In the genomic region with DNA sequence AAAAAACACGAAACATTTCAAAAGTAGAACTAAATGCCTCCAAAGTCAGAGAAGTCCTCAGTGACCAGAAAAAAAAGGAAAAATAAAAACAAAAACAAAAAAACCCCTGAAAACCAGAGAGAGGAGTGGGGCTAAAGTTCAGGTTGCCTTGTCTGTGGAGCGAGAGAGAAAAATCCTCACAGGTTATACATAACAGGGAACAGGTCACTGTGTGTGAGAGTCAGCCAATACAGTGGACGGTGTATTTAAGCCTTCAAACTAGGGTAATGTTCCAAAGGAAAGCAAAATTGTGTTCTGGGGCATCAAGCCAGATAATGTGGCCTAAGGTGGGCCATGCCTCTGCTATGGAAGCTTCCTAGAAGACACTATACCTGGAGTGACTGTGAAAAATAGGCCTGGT, we compare ENCODE assay signal across 26 cellular contexts.
A peak's percentile ranks its signal among the peaks of the same experiment; 100 is the strongest.
DNase-seq lines count a peak whose midpoint lies in the region; ATAC-seq, FAIRE-seq and TF ChIP-seq lines count a peak whose summit lies in the region.
"Had no signal": no experiment of that assay in that cellular context is flagged by ENCODE, and none has a peak within 500 bp of the region (broad histone marks: within the 10 kb centered on the region; RNA-seq: fewer than 3 reads in every experiment).

No MANE protein-coding gene starts in this region.

- no peak for TF ChIP-seq EP300 in HepG2 (IDR thresholded peaks at IDR 0.05; ENCODE audit: low read depth in 2 of 2, low read length in 2 of 2)
- no peak for TF ChIP-seq EP300 in HepG2 (CRISPR knock-in tag; IDR thresholded peaks at IDR 0.05; ENCODE audit: borderline replicate concordance)

- no peaks in the 10 kb centered on the region for H3K79me2 ChIP-seq in HepG2 (ENCODE audit: insufficient read depth, low read length)

- peaks cover 2% of the 10 kb centered on the region for H3K27me3 Mint-ChIP-seq in mesothelial cell of epicardium (ENCODE audit: low read depth)
- H3K27me3 Mint-ChIP-seq: CD4-positive, alpha-beta memory T cell had no signal

- H3K27ac ChIP-seq in right lobe of liver = no peak overlapping the region
- H3K27ac ChIP-seq in HepG2 (ENCODE audit: extremely low read length, insufficient read depth, low read length) = no peak overlapping the region
- H3K27ac ChIP-seq in mesenchymal stem cell (ENCODE audit: low read length, poor library complexity, severe bottlenecking) = no peak overlapping the region
- H3K27ac ChIP-seq: BLaER1 had no signal

- peaks cover 0 to 15% (median 0%) of the 10 kb centered on the region in 4 donors for H3K4me1 ChIP-seq in right lobe of liver
- peaks cover 8% of the 10 kb centered on the region for H3K4me1 ChIP-seq in HepG2 (ENCODE audit: insufficient read depth, low read length)
- H3K4me1 ChIP-seq in mesenchymal stem cell (ENCODE audit: control insufficient read depth, insufficient read depth, low read depth, low read length) = no peaks in the 10 kb centered on the region
- H3K4me1 ChIP-seq: BE2C, BLaER1 had no signal

- DNase-seq in right lobe of liver (no peak), HepG2 (ENCODE audit: low spot score) (no peak), mesothelial cell of epicardium (ENCODE audit: low spot score in 2 of 2, unreplicated experiment in 2 of 2) (no peak), mesenchymal stem cell (no peak), MG63 (no peak)
- DNase-seq: 8988T; ACHN; BE2C; C1 segment of cervical spinal cord; CD4-positive, alpha-beta memory T cell; CD4-positive, CD25-positive, alpha-beta regulatory T cell; CD8-positive, alpha-beta memory T cell; COR-L47; DMS 273 treated with DMSO at 0.1 percent for 48 hours; DMS153; DMS53; DMS79; DND-41; EL; GDM1 had no signal

- H2BK15ac ChIP-seq in mesenchymal stem cell (ENCODE audit: low read depth, poor library complexity, severe bottlenecking) = no peak overlapping the region

- no peak overlapping the region for H3K23ac ChIP-seq in mesenchymal stem cell (ENCODE audit: low read length in 2 of 2)

- H2AK5ac ChIP-seq in mesenchymal stem cell (ENCODE audit: low read length, severe bottlenecking) = no peak overlapping the region

- POLR2A ChIA-PET in HepG2 (lab: Yijun Ruan, JAX) = no interaction called here

- H3K27ac Mint-ChIP-seq in mesothelial cell of epicardium = peak overlapping the region; percentile 12
- H3K27ac Mint-ChIP-seq: CD14-positive monocyte; CD4-positive, alpha-beta memory T cell had no signal

- no peak overlapping the region for H4K91ac ChIP-seq in mesenchymal stem cell (ENCODE audit: low read length)

- TF ChIP-seq CTCF in right lobe of liver (IDR thresholded peaks at IDR 0.05) (no peak), HepG2 (CRISPR knock-in tag; IDR thresholded peaks at IDR 0.05) (no peak), mesothelial cell of epicardium (IDR thresholded peaks at IDR 0.05; ENCODE audit: unreplicated experiment) (no peak)

- no peaks in the 10 kb centered on the region for H4K20me1 ChIP-seq in HepG2 (ENCODE audit: insufficient read depth, low read length)
- H4K20me1 ChIP-seq: BLaER1 had no signal

- H3K4me2 ChIP-seq in HepG2 (ENCODE audit: low read depth, low read length) (no peak overlapping the region), mesenchymal stem cell (ENCODE audit: low read length, poor library complexity, severe bottlenecking) (no peak overlapping the region)
- H3K4me2 ChIP-seq: BLaER1 had no signal

- ATAC-seq in right lobe of liver (peak; percentile 53 to 74 (median 60)), HepG2 (no peak; the same call in 2 of the 3 replicates)
- ATAC-seq: GM12878 had no signal

- CTCF ChIA-PET in HepG2 (lab: Yijun Ruan, JAX; ENCODE audit: low intra/inter-chr PET ratio, low total read pairs) = no interaction called here

- H3K4ac ChIP-seq in mesenchymal stem cell (ENCODE audit: low read depth in 1 of 2, low read length in 2 of 2) = no peak overlapping the region

- in situ Hi-C loops in HepG2 (cut with HindIII; ENCODE audit: extremely low pct_ligation_motif_present, low pct_unique_long_range_greater_than_20kb) = loop anchor here (25.0 kb wide), 1 partner anchor 758 kb away; no protein-coding TSS in a partner anchor

- BruUV-seq in HepG2 (replicated peaks; lab: Mats Ljungman, UMichigan) = no TSS peak

- TF ChIP-seq POLR2A in right lobe of liver (IDR thresholded peaks at IDR 0.05) (no peak), HepG2 (IDR thresholded peaks at IDR 0.05; ENCODE audit: insufficient read depth in 1 of 2, low read depth in 2 of 2, low read length in 2 of 2) (no peak)

- H3K9me3 ChIP-seq in right lobe of liver (no peaks in the 10 kb centered on the region), HepG2 (ENCODE audit: low read length) (no peaks in the 10 kb centered on the region), mesenchymal stem cell (ENCODE audit: control insufficient read depth, low read length) (no peaks in the 10 kb centered on the region), MG63 (no peaks in the 10 kb centered on the region)
- H3K9me3 ChIP-seq: BE2C, BLaER1 had no signal

- FAIRE-seq in HepG2 (lab: Jason Lieb, UNC) = no peak
- FAIRE-seq: A204.1, GM12878, GM12892, GM18507 had no signal

- H3K4me3 ChIP-seq in right lobe of liver = no peak overlapping the region
- no peak overlapping the region for H3K4me3 ChIP-seq in HepG2 (replicated peaks in 1 of 3; ENCODE audit: insufficient read depth in 1 of 3, low read depth in 2 of 3, low read length in 3 of 3)
- no peak overlapping the region for H3K4me3 ChIP-seq in mesenchymal stem cell (ENCODE audit: insufficient read depth in 1 of 2, low read depth in 1 of 2, low read length in 2 of 2)
- H3K4me3 ChIP-seq in MG63 = no peak overlapping the region
- H3K4me3 ChIP-seq: BLaER1, GM12878 had no signal

- H4K8ac ChIP-seq in mesenchymal stem cell (ENCODE audit: low read length) = no peak overlapping the region

- no peak overlapping the region for H3K14ac ChIP-seq in mesenchymal stem cell (ENCODE audit: low read length in 2 of 2)

- peaks cover 9% of the 10 kb centered on the region for H3K9me3 Mint-ChIP-seq in mesothelial cell of epicardium

- H3K36me3 Mint-ChIP-seq in mesothelial cell of epicardium = no peaks in the 10 kb centered on the region
- H3K36me3 Mint-ChIP-seq: CD14-positive monocyte; CD4-positive, alpha-beta memory T cell; CD8-positive, alpha-beta memory T cell had no signal

- no peak overlapping the region for H3K4me3 Mint-ChIP-seq in mesothelial cell of epicardium
- H3K4me3 Mint-ChIP-seq: CD14-positive monocyte; CD4-positive, alpha-beta memory T cell; CD4-positive, CD25-positive, alpha-beta regulatory T cell; CD8-positive, alpha-beta memory T cell had no signal

- intact Hi-C loops in right lobe of liver (cut with DNase I) (no loop called here), HepG2 (cut with micrococcal nuclease; ENCODE audit: unreplicated experiment) (no loop called here)

- TF ChIP-seq RAD21 in HepG2 (CRISPR knock-in tag; IDR thresholded peaks at IDR 0.05) = no peak

- 45% methylated on average over 3 of the region's 3 CpGs for WGBS in right lobe of liver (ENCODE audit: insufficient coverage, low coverage, low lambda C conversion rate, missing lambda C conversion rate)
- whole genome bisulfite sequencing in HepG2 (ENCODE audit: low lambda C conversion rate) = 21% methylated on average over 3 of the region's 3 CpGs
- WGBS in mesenchymal stem cell = 62% methylated on average over 2 of the region's 3 CpGs

- peaks cover 14% of the 10 kb centered on the region for H3K4me1 Mint-ChIP-seq in mesothelial cell of epicardium
- H3K4me1 Mint-ChIP-seq: CD14-positive monocyte; CD4-positive, CD25-positive, alpha-beta regulatory T cell; CD8-positive, alpha-beta memory T cell had no signal

- H3K9ac ChIP-seq in HepG2 (ENCODE audit: insufficient read depth, low read depth, low read length) (no peak overlapping the region), mesenchymal stem cell (ENCODE audit: low read length) (no peak overlapping the region)
- H3K9ac ChIP-seq: BLaER1 had no signal

- H2AFZ ChIP-seq in HepG2 (ENCODE audit: low read length) (no peak overlapping the region), mesenchymal stem cell (ENCODE audit: low read depth, low read length) (no peak overlapping the region)

- no peak overlapping the region for H2BK5ac ChIP-seq in mesenchymal stem cell (ENCODE audit: low read depth, low read length, poor library complexity, severe bottlenecking)

- H3K79me1 ChIP-seq in mesenchymal stem cell (replicated peaks; ENCODE audit: low read length, poor library complexity, severe bottlenecking) = no peaks in the 10 kb centered on the region

- no peak overlapping the region for H3K18ac ChIP-seq in mesenchymal stem cell (ENCODE audit: low read depth in 1 of 2, low read length in 2 of 2)

- no peak overlapping the region for H2BK12ac ChIP-seq in mesenchymal stem cell (ENCODE audit: low read length in 2 of 2)

- H3K27me3 ChIP-seq in right lobe of liver (no peaks in the 10 kb centered on the region), HepG2 (ENCODE audit: control insufficient read depth in 1 of 2, insufficient read depth in 2 of 2, low read length in 2 of 2) (no peaks in the 10 kb centered on the region), mesenchymal stem cell (ENCODE audit: control insufficient read depth in 1 of 2, insufficient read depth in 1 of 2, low read length in 2 of 2) (no peaks in the 10 kb centered on the region), MG63 (no peaks in the 10 kb centered on the region)
- H3K27me3 ChIP-seq: BE2C, BLaER1 had no signal

- no peak overlapping the region for H2BK120ac ChIP-seq in mesenchymal stem cell (ENCODE audit: low read depth, low read length)

- H3K36me3 ChIP-seq in right lobe of liver (no peaks in the 10 kb centered on the region), HepG2 (replicated peaks in 1 of 2; ENCODE audit: control insufficient read depth in 1 of 2, insufficient read depth in 2 of 2, low read length in 2 of 2) (no peaks in the 10 kb centered on the region), mesenchymal stem cell (ENCODE audit: control insufficient read depth in 1 of 2, insufficient read depth in 2 of 2, low read depth in 1 of 2, low read length in 2 of 2) (no peaks in the 10 kb centered on the region), MG63 (no peaks in the 10 kb centered on the region)
- H3K36me3 ChIP-seq: BE2C, BLaER1 had no signal

TF ChIP-seq in HepG2, 621 proteins besides CTCF, POLR2A, EP300 and RAD21 (continues in another document):
- TF ChIP-seq ZNF230 (CRISPR knock-in tag; IDR thresholded peaks at IDR 0.05) (no peak), TOE1 (CRISPR knock-in tag; IDR thresholded peaks at IDR 0.05) (no peak), MBD4 (IDR thresholded peaks at IDR 0.05; ENCODE audit: borderline replicate concordance, low read length) (no peak), EEA1 (CRISPR knock-in tag; IDR thresholded peaks at IDR 0.05; ENCODE audit: borderline replicate concordance) (no peak), NR3C1 (CRISPR knock-in tag; IDR thresholded peaks at IDR 0.05) (no peak), ZBTB7B (CRISPR knock-in tag; IDR thresholded peaks at IDR 0.05) (no peak), NCOA1 (CRISPR knock-in tag; IDR thresholded peaks at IDR 0.05) (no peak), RFX1 (IDR thresholded peaks at IDR 0.05) (no peak), ZFP36L2 (CRISPR knock-in tag; IDR thresholded peaks at IDR 0.05) (no peak), ZNF468 (CRISPR knock-in tag; IDR thresholded peaks at IDR 0.05) (no peak), DNMT1 (CRISPR knock-in tag; IDR thresholded peaks at IDR 0.05) (no peak), KLF11 (CRISPR knock-in tag; IDR thresholded peaks at IDR 0.05) (no peak), ATF7 (IDR thresholded peaks at IDR 0.05) (no peak), ATF7 (CRISPR knock-in tag; IDR thresholded peaks at IDR 0.05) (no peak)
